ENCODE assay signal across 1 cellular context in the genomic region with DNA sequence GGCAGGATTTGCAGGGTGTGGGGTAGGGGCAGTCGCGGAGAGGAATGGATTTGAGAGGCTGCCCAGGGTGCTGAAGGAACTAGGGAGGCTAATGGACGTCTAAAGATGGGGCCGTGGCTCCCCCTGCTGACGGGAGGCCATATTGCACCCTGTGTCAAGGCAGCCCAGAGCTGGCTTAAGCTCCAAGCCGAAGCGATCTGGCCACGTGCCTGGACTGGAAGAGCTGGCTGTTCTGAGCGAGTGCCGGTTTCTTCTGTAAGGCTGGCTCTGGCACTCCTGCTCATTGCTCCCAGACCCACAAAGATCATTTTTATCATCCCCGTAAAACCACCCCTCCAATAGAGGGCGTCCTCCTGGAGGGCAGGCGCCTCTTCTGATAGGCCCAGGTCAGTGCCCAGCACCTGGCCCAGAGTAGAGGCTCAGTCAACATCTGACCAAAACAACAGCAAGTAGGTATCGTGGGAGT.
TF ChIP-seq lines count a peak whose summit lies in the region.

No MANE protein-coding gene starts in this region.

TF ChIP-seq in K562, 482 proteins besides CTCF, POLR2A, EP300 and RAD21 (continued from another document and continues in another):
- TF ChIP-seq, protein P1, sequence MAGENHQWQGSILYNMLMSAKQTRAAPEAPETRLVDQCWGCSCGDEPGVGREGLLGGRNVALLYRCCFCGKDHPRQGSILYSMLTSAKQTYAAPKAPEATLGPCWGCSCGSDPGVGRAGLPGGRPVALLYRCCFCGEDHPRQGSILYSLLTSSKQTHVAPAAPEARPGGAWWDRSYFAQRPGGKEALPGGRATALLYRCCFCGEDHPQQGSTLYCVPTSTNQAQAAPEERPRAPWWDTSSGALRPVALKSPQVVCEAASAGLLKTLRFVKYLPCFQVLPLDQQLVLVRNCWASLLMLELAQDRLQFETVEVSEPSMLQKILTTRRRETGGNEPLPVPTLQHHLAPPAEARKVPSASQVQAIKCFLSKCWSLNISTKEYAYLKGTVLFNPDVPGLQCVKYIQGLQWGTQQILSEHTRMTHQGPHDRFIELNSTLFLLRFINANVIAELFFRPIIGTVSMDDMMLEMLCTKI (IDR thresholded peaks at IDR 0.05; ENCODE audit: partially characterized antibody): no peak
- TF ChIP-seq ZNF561 (CRISPR knock-in tag; conservative IDR thresholded peaks at IDR 0.05): no peak
- 0 out of 2 replicates have a peak, but pooled peaks have one; percentile 46 for TF ChIP-seq STAG1 (CRISPR knock-in tag; IDR thresholded peaks at IDR 0.05; ENCODE audit: borderline replicate concordance)
- TF ChIP-seq BCL6 (CRISPR knock-in tag; IDR thresholded peaks at IDR 0.05): no peak
- no peak for TF ChIP-seq XRCC4 (IDR thresholded peaks at IDR 0.05; ENCODE audit: extremely low read depth, insufficient read depth, insufficient read length)
- peak; percentile 87 for TF ChIP-seq USF1 (CRISPR knock-in tag; IDR thresholded peaks at IDR 0.05)
- TF ChIP-seq USF2 (CRISPR knock-in tag; IDR thresholded peaks at IDR 0.05): peak; percentile 70
- TF ChIP-seq, protein P2, sequence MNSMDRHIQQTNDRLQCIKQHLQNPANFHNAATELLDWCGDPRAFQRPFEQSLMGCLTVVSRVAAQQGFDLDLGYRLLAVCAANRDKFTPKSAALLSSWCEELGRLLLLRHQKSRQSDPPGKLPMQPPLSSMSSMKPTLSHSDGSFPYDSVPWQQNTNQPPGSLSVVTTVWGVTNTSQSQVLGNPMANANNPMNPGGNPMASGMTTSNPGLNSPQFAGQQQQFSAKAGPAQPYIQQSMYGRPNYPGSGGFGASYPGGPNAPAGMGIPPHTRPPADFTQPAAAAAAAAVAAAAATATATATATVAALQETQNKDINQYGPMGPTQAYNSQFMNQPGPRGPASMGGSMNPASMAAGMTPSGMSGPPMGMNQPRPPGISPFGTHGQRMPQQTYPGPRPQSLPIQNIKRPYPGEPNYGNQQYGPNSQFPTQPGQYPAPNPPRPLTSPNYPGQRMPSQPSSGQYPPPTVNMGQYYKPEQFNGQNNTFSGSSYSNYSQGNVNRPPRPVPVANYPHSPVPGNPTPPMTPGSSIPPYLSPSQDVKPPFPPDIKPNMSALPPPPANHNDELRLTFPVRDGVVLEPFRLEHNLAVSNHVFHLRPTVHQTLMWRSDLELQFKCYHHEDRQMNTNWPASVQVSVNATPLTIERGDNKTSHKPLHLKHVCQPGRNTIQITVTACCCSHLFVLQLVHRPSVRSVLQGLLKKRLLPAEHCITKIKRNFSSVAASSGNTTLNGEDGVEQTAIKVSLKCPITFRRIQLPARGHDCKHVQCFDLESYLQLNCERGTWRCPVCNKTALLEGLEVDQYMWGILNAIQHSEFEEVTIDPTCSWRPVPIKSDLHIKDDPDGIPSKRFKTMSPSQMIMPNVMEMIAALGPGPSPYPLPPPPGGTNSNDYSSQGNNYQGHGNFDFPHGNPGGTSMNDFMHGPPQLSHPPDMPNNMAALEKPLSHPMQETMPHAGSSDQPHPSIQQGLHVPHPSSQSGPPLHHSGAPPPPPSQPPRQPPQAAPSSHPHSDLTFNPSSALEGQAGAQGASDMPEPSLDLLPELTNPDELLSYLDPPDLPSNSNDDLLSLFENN (IDR thresholded peaks at IDR 0.05; ENCODE audit: low read depth in 2 of 2, low read length in 2 of 2): no peak
- TF ChIP-seq L3MBTL2 (IDR thresholded peaks at IDR 0.05): peak; percentile 91
- no peak for TF ChIP-seq HLTF (IDR thresholded peaks at IDR 0.05)
- TF ChIP-seq DIDO1 (tag; IDR thresholded peaks at IDR 0.05; ENCODE audit: low read depth): no peak
- TF ChIP-seq, protein P3, sequence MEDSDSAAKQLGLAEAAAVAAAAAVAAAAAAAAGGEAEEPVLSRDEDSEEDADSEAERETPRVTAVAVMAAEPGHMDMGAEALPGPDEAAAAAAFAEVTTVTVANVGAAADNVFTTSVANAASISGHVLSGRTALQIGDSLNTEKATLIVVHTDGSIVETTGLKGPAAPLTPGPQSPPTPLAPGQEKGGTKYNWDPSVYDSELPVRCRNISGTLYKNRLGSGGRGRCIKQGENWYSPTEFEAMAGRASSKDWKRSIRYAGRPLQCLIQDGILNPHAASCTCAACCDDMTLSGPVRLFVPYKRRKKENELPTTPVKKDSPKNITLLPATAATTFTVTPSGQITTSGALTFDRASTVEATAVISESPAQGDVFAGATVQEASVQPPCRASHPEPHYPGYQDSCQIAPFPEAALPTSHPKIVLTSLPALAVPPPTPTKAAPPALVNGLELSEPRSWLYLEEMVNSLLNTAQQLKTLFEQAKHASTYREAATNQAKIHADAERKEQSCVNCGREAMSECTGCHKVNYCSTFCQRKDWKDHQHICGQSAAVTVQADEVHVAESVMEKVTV (CRISPR knock-in tag; IDR thresholded peaks at IDR 0.05): peak; percentile 29; the same call in 1 of the 2 replicates
- TF ChIP-seq NCOR1 (IDR thresholded peaks at IDR 0.05): no peak
- TF ChIP-seq NCOA1 (IDR thresholded peaks at IDR 0.05; ENCODE audit: low read depth): no peak
- no peak for TF ChIP-seq TAF9B (IDR thresholded peaks at IDR 0.05; ENCODE audit: partially characterized antibody)
- TF ChIP-seq CXXC5 (CRISPR knock-in tag; IDR thresholded peaks at IDR 0.05): no peak
- TF ChIP-seq NBN (IDR thresholded peaks at IDR 0.05; ENCODE audit: low read depth): no peak
- no peak for TF ChIP-seq HDAC3 (IDR thresholded peaks at IDR 0.05; ENCODE audit: borderline replicate concordance, partially characterized antibody)
- no peak for TF ChIP-seq EGR1 (conservative IDR thresholded peaks at IDR 0.05)
- no peak for TF ChIP-seq PML (IDR thresholded peaks at IDR 0.05; ENCODE audit: low read length)
- 0 out of 2 replicates have a peak, but pooled peaks have one; percentile 35 for TF ChIP-seq JUND (IDR thresholded peaks at IDR 0.05; ENCODE audit: borderline replicate concordance, low read depth, low read length)
- no peak for TF ChIP-seq JUND (tag; IDR thresholded peaks at IDR 0.05; ENCODE audit: borderline replicate concordance, low read depth, low read length)
- no peak for TF ChIP-seq ARID3B (CRISPR knock-in tag; IDR thresholded peaks at IDR 0.05; ENCODE audit: borderline replicate concordance)
- TF ChIP-seq NEUROD1 (IDR thresholded peaks at IDR 0.05; ENCODE audit: borderline replicate concordance, low read depth, low read length, partially characterized antibody): peak; percentile 31
- TF ChIP-seq ZBTB40 (IDR thresholded peaks at IDR 0.05): no peak
- TF ChIP-seq ZBTB40 (CRISPR knock-in tag; IDR thresholded peaks at IDR 0.05): no peak
- 0 out of 2 replicates have a peak, but pooled peaks have one; percentile 8 for TF ChIP-seq C11orf30 (IDR thresholded peaks at IDR 0.05; ENCODE audit: low read depth)
- TF ChIP-seq ZNF609 (CRISPR knock-in tag; IDR thresholded peaks at IDR 0.05; ENCODE audit: borderline replicate concordance): no peak
- no peak for TF ChIP-seq NFE2L1 (tag; IDR thresholded peaks at IDR 0.05; ENCODE audit: borderline replicate concordance, low read depth)
